Comparison of ENCODE assay signal across 1 cellular context in genomic region chr5:126676195-126676624, GRCh38.
TF ChIP-seq lines count a peak whose summit lies in the region.

No MANE protein-coding gene starts in this region.

TF ChIP-seq in HepG2, 621 proteins besides CTCF, POLR2A, EP300 and RAD21 (continued from another document and continues in another):
- TF ChIP-seq, protein P1, sequence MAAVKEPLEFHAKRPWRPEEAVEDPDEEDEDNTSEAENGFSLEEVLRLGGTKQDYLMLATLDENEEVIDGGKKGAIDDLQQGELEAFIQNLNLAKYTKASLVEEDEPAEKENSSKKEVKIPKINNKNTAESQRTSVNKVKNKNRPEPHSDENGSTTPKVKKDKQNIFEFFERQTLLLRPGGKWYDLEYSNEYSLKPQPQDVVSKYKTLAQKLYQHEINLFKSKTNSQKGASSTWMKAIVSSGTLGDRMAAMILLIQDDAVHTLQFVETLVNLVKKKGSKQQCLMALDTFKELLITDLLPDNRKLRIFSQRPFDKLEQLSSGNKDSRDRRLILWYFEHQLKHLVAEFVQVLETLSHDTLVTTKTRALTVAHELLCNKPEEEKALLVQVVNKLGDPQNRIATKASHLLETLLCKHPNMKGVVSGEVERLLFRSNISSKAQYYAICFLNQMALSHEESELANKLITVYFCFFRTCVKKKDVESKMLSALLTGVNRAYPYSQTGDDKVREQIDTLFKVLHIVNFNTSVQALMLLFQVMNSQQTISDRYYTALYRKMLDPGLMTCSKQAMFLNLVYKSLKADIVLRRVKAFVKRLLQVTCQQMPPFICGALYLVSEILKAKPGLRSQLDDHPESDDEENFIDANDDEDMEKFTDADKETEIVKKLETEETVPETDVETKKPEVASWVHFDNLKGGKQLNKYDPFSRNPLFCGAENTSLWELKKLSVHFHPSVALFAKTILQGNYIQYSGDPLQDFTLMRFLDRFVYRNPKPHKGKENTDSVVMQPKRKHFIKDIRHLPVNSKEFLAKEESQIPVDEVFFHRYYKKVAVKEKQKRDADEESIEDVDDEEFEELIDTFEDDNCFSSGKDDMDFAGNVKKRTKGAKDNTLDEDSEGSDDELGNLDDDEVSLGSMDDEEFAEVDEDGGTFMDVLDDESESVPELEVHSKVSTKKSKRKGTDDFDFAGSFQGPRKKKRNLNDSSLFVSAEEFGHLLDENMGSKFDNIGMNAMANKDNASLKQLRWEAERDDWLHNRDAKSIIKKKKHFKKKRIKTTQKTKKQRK (IDR thresholded peaks at IDR 0.05; ENCODE audit: low read length) = no peak
- no peak for TF ChIP-seq CENPT (CRISPR knock-in tag; IDR thresholded peaks at IDR 0.05; ENCODE audit: low read depth)
- TF ChIP-seq, protein P2, sequence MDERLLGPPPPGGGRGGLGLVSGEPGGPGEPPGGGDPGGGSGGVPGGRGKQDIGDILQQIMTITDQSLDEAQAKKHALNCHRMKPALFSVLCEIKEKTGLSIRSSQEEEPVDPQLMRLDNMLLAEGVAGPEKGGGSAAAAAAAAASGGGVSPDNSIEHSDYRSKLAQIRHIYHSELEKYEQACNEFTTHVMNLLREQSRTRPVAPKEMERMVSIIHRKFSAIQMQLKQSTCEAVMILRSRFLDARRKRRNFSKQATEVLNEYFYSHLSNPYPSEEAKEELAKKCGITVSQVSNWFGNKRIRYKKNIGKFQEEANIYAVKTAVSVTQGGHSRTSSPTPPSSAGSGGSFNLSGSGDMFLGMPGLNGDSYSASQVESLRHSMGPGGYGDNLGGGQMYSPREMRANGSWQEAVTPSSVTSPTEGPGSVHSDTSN (CRISPR knock-in tag; IDR thresholded peaks at IDR 0.05) = no peak
- TF ChIP-seq ELF3 (CRISPR knock-in tag; IDR thresholded peaks at IDR 0.05) = peak; percentile 55; the same call in 1 of the 2 replicates
- TF ChIP-seq ZSCAN30 (CRISPR knock-in tag; IDR thresholded peaks at IDR 0.05) = no peak
- 0 out of 2 replicates have a peak, but pooled peaks have one; percentile 60 for TF ChIP-seq SMAD3 (CRISPR knock-in tag; IDR thresholded peaks at IDR 0.05)
- TF ChIP-seq ARID5B (CRISPR knock-in tag; IDR thresholded peaks at IDR 0.05) = peak; percentile 58
- peak; percentile 39; the same call in 1 of the 2 replicates for TF ChIP-seq RXRB (CRISPR knock-in tag; IDR thresholded peaks at IDR 0.05; ENCODE audit: borderline replicate concordance)
- no peak for TF ChIP-seq IKZF5 (CRISPR knock-in tag; IDR thresholded peaks at IDR 0.05)
- TF ChIP-seq PHF21A (CRISPR knock-in tag; IDR thresholded peaks at IDR 0.05) = no peak
- TF ChIP-seq GABPB1 (CRISPR knock-in tag; IDR thresholded peaks at IDR 0.05) = no peak
- TF ChIP-seq PAX8 (CRISPR knock-in tag; IDR thresholded peaks at IDR 0.05; ENCODE audit: borderline replicate concordance) = no peak
- TF ChIP-seq PHF5A (CRISPR knock-in tag; IDR thresholded peaks at IDR 0.05; ENCODE audit: low read depth, unreplicated experiment) = no peak
- no peak for TF ChIP-seq ZNF749 (CRISPR knock-in tag; IDR thresholded peaks at IDR 0.05; ENCODE audit: borderline replicate concordance)
- no peak for TF ChIP-seq PITX1 (CRISPR knock-in tag; IDR thresholded peaks at IDR 0.05)
- no peak for TF ChIP-seq FOXJ3 (CRISPR knock-in tag; IDR thresholded peaks at IDR 0.05; ENCODE audit: borderline replicate concordance)
- TF ChIP-seq ZNF891 (CRISPR knock-in tag; IDR thresholded peaks at IDR 0.05) = no peak
- no peak for TF ChIP-seq ZMAT3 (CRISPR knock-in tag; conservative IDR thresholded peaks at IDR 0.05)
- no peak for TF ChIP-seq SNAPC2 (CRISPR knock-in tag; IDR thresholded peaks at IDR 0.05)
- no peak for TF ChIP-seq ZFP91 (CRISPR knock-in tag; IDR thresholded peaks at IDR 0.05; ENCODE audit: borderline replicate concordance)
- no peak for TF ChIP-seq BHLHE40 (IDR thresholded peaks at IDR 0.05; ENCODE audit: low read length)
- TF ChIP-seq NONO (IDR thresholded peaks at IDR 0.05) = no peak
- no peak for TF ChIP-seq NONO (CRISPR knock-in tag; conservative IDR thresholded peaks at IDR 0.05)
- TF ChIP-seq NFIC (IDR thresholded peaks at IDR 0.05; ENCODE audit: low read length) = no peak
- TF ChIP-seq, protein P3, sequence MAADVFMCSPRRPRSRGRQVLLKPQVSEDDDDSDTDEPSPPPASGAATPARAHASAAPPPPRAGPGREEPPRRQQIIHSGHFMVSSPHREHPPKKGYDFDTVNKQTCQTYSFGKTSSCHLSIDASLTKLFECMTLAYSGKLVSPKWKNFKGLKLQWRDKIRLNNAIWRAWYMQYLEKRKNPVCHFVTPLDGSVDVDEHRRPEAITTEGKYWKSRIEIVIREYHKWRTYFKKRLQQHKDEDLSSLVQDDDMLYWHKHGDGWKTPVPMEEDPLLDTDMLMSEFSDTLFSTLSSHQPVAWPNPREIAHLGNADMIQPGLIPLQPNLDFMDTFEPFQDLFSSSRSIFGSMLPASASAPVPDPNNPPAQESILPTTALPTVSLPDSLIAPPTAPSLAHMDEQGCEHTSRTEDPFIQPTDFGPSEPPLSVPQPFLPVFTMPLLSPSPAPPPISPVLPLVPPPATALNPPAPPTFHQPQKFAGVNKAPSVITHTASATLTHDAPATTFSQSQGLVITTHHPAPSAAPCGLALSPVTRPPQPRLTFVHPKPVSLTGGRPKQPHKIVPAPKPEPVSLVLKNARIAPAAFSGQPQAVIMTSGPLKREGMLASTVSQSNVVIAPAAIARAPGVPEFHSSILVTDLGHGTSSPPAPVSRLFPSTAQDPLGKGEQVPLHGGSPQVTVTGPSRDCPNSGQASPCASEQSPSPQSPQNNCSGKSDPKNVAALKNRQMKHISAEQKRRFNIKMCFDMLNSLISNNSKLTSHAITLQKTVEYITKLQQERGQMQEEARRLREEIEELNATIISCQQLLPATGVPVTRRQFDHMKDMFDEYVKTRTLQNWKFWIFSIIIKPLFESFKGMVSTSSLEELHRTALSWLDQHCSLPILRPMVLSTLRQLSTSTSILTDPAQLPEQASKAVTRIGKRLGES (CRISPR knock-in tag; IDR thresholded peaks at IDR 0.05; ENCODE audit: borderline replicate concordance) = no peak
- TF ChIP-seq TEAD3 (CRISPR knock-in tag; optimal IDR thresholded peaks at IDR 0.05; ENCODE audit: borderline replicate concordance) = peak; percentile 38
- TF ChIP-seq MED1 (CRISPR knock-in tag; IDR thresholded peaks at IDR 0.05) = 0 out of 2 replicates have a peak, but pooled peaks have one; percentile 14
- TF ChIP-seq ZNF3 (CRISPR knock-in tag; IDR thresholded peaks at IDR 0.05) = no peak
- TF ChIP-seq, protein P4, sequence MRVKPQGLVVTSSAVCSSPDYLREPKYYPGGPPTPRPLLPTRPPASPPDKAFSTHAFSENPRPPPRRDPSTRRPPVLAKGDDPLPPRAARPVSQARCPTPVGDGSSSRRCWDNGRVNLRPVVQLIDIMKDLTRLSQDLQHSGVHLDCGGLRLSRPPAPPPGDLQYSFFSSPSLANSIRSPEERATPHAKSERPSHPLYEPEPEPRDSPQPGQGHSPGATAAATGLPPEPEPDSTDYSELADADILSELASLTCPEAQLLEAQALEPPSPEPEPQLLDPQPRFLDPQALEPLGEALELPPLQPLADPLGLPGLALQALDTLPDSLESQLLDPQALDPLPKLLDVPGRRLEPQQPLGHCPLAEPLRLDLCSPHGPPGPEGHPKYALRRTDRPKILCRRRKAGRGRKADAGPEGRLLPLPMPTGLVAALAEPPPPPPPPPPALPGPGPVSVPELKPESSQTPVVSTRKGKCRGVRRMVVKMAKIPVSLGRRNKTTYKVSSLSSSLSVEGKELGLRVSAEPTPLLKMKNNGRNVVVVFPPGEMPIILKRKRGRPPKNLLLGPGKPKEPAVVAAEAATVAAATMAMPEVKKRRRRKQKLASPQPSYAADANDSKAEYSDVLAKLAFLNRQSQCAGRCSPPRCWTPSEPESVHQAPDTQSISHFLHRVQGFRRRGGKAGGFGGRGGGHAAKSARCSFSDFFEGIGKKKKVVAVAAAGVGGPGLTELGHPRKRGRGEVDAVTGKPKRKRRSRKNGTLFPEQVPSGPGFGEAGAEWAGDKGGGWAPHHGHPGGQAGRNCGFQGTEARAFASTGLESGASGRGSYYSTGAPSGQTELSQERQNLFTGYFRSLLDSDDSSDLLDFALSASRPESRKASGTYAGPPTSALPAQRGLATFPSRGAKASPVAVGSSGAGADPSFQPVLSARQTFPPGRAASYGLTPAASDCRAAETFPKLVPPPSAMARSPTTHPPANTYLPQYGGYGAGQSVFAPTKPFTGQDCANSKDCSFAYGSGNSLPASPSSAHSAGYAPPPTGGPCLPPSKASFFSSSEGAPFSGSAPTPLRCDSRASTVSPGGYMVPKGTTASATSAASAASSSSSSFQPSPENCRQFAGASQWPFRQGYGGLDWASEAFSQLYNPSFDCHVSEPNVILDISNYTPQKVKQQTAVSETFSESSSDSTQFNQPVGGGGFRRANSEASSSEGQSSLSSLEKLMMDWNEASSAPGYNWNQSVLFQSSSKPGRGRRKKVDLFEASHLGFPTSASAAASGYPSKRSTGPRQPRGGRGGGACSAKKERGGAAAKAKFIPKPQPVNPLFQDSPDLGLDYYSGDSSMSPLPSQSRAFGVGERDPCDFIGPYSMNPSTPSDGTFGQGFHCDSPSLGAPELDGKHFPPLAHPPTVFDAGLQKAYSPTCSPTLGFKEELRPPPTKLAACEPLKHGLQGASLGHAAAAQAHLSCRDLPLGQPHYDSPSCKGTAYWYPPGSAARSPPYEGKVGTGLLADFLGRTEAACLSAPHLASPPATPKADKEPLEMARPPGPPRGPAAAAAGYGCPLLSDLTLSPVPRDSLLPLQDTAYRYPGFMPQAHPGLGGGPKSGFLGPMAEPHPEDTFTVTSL (CRISPR knock-in tag; IDR thresholded peaks at IDR 0.05; ENCODE audit: borderline replicate concordance) = no peak
- TF ChIP-seq HOXA5 (CRISPR knock-in tag; IDR thresholded peaks at IDR 0.05) = no peak
- TF ChIP-seq KLF15 (CRISPR knock-in tag; IDR thresholded peaks at IDR 0.05; ENCODE audit: borderline replicate concordance) = no peak
- no peak for TF ChIP-seq ARNT2 (CRISPR knock-in tag; IDR thresholded peaks at IDR 0.05; ENCODE audit: low read depth)
- no peak for TF ChIP-seq MATR3 (CRISPR knock-in tag; IDR thresholded peaks at IDR 0.05)
- TF ChIP-seq TMF1 (CRISPR knock-in tag; IDR thresholded peaks at IDR 0.05; ENCODE audit: low read depth) = no peak
